ENCODE assay signal across 13 cellular contexts in the genomic region with DNA sequence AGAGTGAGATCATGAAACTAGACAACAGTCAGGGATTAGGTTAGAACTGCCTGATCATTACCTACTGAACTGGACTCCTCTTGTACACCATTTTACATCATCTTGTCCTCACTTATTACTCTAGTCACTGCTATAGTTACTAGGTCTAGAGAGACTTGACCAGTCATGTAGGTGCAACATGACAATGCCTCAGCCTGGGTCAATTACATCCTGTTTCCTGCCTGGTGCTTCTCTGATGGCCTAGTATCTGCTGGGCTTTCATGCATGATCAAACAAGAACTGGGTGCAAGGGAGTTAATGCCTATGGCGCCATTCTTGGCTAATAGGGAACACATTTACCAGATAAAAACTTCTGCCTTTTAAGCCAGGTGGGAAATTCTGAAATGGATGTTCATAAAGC. TPM values are rescaled to one million over a fixed set of nuclear protein-coding genes. Genes with fewer than 3 reads are reported as not detected.
DNase-seq lines count a peak whose midpoint lies in the region; ATAC-seq and TF ChIP-seq lines count a peak whose summit lies in the region.
"Had no signal": no experiment of that assay in that cellular context is flagged by ENCODE, and none has a peak within 500 bp of the region (broad histone marks: within the 10 kb centered on the region; RNA-seq: fewer than 3 reads in every experiment).

No MANE protein-coding gene starts in this region.

- H3K9me3 ChIP-seq in H9 (ENCODE audit: control insufficient read depth, low read depth, low read length) = no peaks in the 10 kb centered on the region
- H3K9me3 ChIP-seq in osteoblast (ENCODE audit: low read depth, low read length) = no peaks in the 10 kb centered on the region
- no peaks in the 10 kb centered on the region for H3K9me3 ChIP-seq in colonic mucosa
- H3K9me3 ChIP-seq: A549, BE2C had no signal

- H2BK15ac ChIP-seq in H9 (ENCODE audit: low read depth, low read length) (no peak overlapping the region), mesendoderm (replicated peaks; ENCODE audit: low read depth) (no peak overlapping the region)

- WGBS in H9 (ENCODE audit: extremely low coverage, insufficient read length, low lambda C conversion rate) = no CpG with 5 or more reads among the region's 1 CpG
- no CpG with 5 or more reads among the region's 1 CpG for WGBS in mesendoderm (ENCODE audit: extremely low coverage, insufficient coverage, low lambda C conversion rate)

- no peak overlapping the region for H3K27ac Mint-ChIP-seq in H9
- no peak overlapping the region for H3K27ac Mint-ChIP-seq in T-cell
- H3K27ac Mint-ChIP-seq: CD4-positive, alpha-beta memory T cell had no signal

- H3K9ac ChIP-seq in H9 (ENCODE audit: extremely low read depth, insufficient read length, low read length) (no peak overlapping the region), mesendoderm (ENCODE audit: low read length) (no peak overlapping the region), colonic mucosa (ENCODE audit: low read depth in 2 of 2, low read length in 2 of 2) (no peak overlapping the region)

- intact Hi-C loops in colonic mucosa (cut with DNase I) = no loop called here

- no peaks in the 10 kb centered on the region for H4K20me1 ChIP-seq in H9 (ENCODE audit: control insufficient read depth, insufficient read depth, insufficient read length)
- H4K20me1 ChIP-seq in osteoblast (ENCODE audit: insufficient read depth, low read length) = no peaks in the 10 kb centered on the region

- H3K79me1 ChIP-seq in H9 (ENCODE audit: insufficient read depth, low read depth, low read length, poor library complexity, severe bottlenecking) = no peaks in the 10 kb centered on the region
- H3K79me1 ChIP-seq in mesendoderm (ENCODE audit: low read length) = no peaks in the 10 kb centered on the region

- no peaks in the 10 kb centered on the region for H3K23me2 ChIP-seq in H9 (ENCODE audit: insufficient read length, low read depth, low read length, poor library complexity, severe bottlenecking)

- H2BK5ac ChIP-seq in H9 (ENCODE audit: insufficient read length, low read length) (no peak overlapping the region), mesendoderm (ENCODE audit: low read length) (no peak overlapping the region)

- H3K23ac ChIP-seq in H9 (ENCODE audit: insufficient read length, low read depth, low read length) = no peak overlapping the region
- no peak overlapping the region for H3K23ac ChIP-seq in mesendoderm (ENCODE audit: low read length)

- H3K18ac ChIP-seq in H9 (ENCODE audit: insufficient read length, low read depth, low read length) = peak overlapping the region; percentile 4
- no peak overlapping the region for H3K18ac ChIP-seq in mesendoderm (ENCODE audit: low read length)

- H3K56ac ChIP-seq in H9 (ENCODE audit: insufficient read length, low read depth, low read length) (no peak overlapping the region), mesendoderm (ENCODE audit: low read length) (no peak overlapping the region)

- H2AFZ ChIP-seq in H9 (ENCODE audit: low read length) (no peak overlapping the region), osteoblast (ENCODE audit: low read length) (no peak overlapping the region)

- no peaks in the 10 kb centered on the region for H3K79me2 ChIP-seq in H9 (ENCODE audit: insufficient read depth, low read length)
- H3K79me2 ChIP-seq in osteoblast (ENCODE audit: insufficient read depth, low read length) = no peaks in the 10 kb centered on the region
- H3K79me2 ChIP-seq in mesendoderm (ENCODE audit: control insufficient read depth, insufficient read depth, low read length) = no peaks in the 10 kb centered on the region

- no peaks in the 10 kb centered on the region for H3K36me3 ChIP-seq in osteoblast (ENCODE audit: insufficient read depth, low read length)
- no peaks in the 10 kb centered on the region for H3K36me3 ChIP-seq in mesendoderm (ENCODE audit: control insufficient read depth, insufficient read depth, low read length)
- no peaks in the 10 kb centered on the region for H3K36me3 ChIP-seq in colonic mucosa
- H3K36me3 ChIP-seq: BE2C had no signal

- POLR2A ChIA-PET in T-cell (lab: Charles Lee) = no interaction called here

- H2BK120ac ChIP-seq in H9 (ENCODE audit: low read depth, low read length, poor library complexity, severe bottlenecking) = no peak overlapping the region
- H2BK120ac ChIP-seq in mesendoderm (ENCODE audit: low read depth, low read length) = no peak overlapping the region

- no peak overlapping the region for H3T11ph ChIP-seq in H9 (ENCODE audit: low read length)

- H3K27ac ChIP-seq in H9 (ENCODE audit: insufficient read length, low read depth, low read length) (no peak overlapping the region), osteoblast (ENCODE audit: low read depth, low read length) (no peak overlapping the region), mesendoderm (ENCODE audit: low read depth, low read length) (no peak overlapping the region), colonic mucosa (no peak overlapping the region)
- H3K27ac ChIP-seq: A549, C4-2B had no signal

- no peak overlapping the region for H4K91ac ChIP-seq in H9 (ENCODE audit: insufficient read length, low read depth, low read length)

- CTCF ChIA-PET in T-cell (lab: Charles Lee) = no interaction called here

- ATAC-seq in GM18861 (IDR thresholded peaks at IDR 0.05; ENCODE audit: unreplicated experiment) = peak; percentile 52
- ATAC-seq in T-cell (replicated peaks in 1 of 4) = no peak
- ATAC-seq: A549, HCT116 had no signal

- no peak overlapping the region for H4K5ac ChIP-seq in H9 (ENCODE audit: insufficient read length, low read depth, low read length)
- no peak overlapping the region for H4K5ac ChIP-seq in mesendoderm (ENCODE audit: low read length)

- H4K8ac ChIP-seq in H9 (replicated peaks; ENCODE audit: insufficient read length, low read depth, low read length) = no peak overlapping the region
- H4K8ac ChIP-seq in mesendoderm (ENCODE audit: low read depth, low read length) = no peak overlapping the region

- no peak for TF ChIP-seq CTCF in H9 (conservative IDR thresholded peaks at IDR 0.05)
- no peak for TF ChIP-seq CTCF in epithelial cell of esophagus (IDR thresholded peaks at IDR 0.05; ENCODE audit: insufficient read depth, low read depth, low read length, missing control alignments)
- no peak for TF ChIP-seq CTCF in osteoblast (IDR thresholded peaks at IDR 0.05; ENCODE audit: extremely low read depth, low read depth, low read length)
- TF ChIP-seq CTCF in colonic mucosa (IDR thresholded peaks at IDR 0.05) = no peak

- H3K4me3 ChIP-seq in epithelial cell of esophagus (ENCODE audit: low read length) = no peak overlapping the region
- no peak overlapping the region for H3K4me3 ChIP-seq in osteoblast (ENCODE audit: insufficient read depth, low read length)
- H3K4me3 ChIP-seq in mesendoderm (ENCODE audit: low read length) = no peak overlapping the region
- H3K4me3 ChIP-seq in colonic mucosa = no peak overlapping the region
- H3K4me3 ChIP-seq: A549 had no signal

- H3K4me2 ChIP-seq in H9 (ENCODE audit: insufficient read depth, insufficient read length, low read length) (no peak overlapping the region), osteoblast (ENCODE audit: insufficient read depth, low read length) (peak overlapping the region; percentile 51), mesendoderm (ENCODE audit: low read length) (no peak overlapping the region)
- H3K4me2 ChIP-seq: A549 had no signal

- H2AK5ac ChIP-seq in H9 (ENCODE audit: insufficient read length, low read length) = no peak overlapping the region
- no peak overlapping the region for H2AK5ac ChIP-seq in mesendoderm (ENCODE audit: low read length)

- H3K14ac ChIP-seq in H9 (ENCODE audit: insufficient read depth, low read length) = no peak overlapping the region

- no peak overlapping the region for H3K4ac ChIP-seq in H9 (ENCODE audit: low read depth, low read length)
- H3K4ac ChIP-seq in mesendoderm (ENCODE audit: low read depth, low read length) = no peak overlapping the region

- peaks cover 3% of the 10 kb centered on the region in 2 experiments; a peak in 2 of 4 replicates for H3K4me1 Mint-ChIP-seq in H9
- no peaks in the 10 kb centered on the region for H3K4me1 Mint-ChIP-seq in T-cell
- H3K4me1 Mint-ChIP-seq: CD4-positive, alpha-beta memory T cell had no signal

- H3K9me3 Mint-ChIP-seq in H9 (no peaks in the 10 kb centered on the region; a peak in 1 of 5 replicates), T-cell (no peaks in the 10 kb centered on the region)

- H2BK20ac ChIP-seq in H9 (ENCODE audit: low read depth, low read length, poor library complexity, severe bottlenecking) = no peak overlapping the region

- no peaks in the 10 kb centered on the region for H3K36me3 Mint-ChIP-seq in H9 (ENCODE audit: insufficient read depth in 1 of 3, low read depth in 3 of 3)
- H3K36me3 Mint-ChIP-seq in T-cell = no peaks in the 10 kb centered on the region
- H3K36me3 Mint-ChIP-seq: CD4-positive, alpha-beta memory T cell had no signal

- no peak overlapping the region for H2BK12ac ChIP-seq in H9 (ENCODE audit: insufficient read length, low read depth, low read length)

- no peak overlapping the region for H3K4me3 Mint-ChIP-seq in H9
- H3K4me3 Mint-ChIP-seq in T-cell = no peak overlapping the region
- H3K4me3 Mint-ChIP-seq: CD4-positive, alpha-beta memory T cell had no signal

- no peaks in the 10 kb centered on the region for H3K4me1 ChIP-seq in H9 (ENCODE audit: insufficient read depth, low read length)
- peaks cover 11% of the 10 kb centered on the region for H3K4me1 ChIP-seq in osteoblast (ENCODE audit: insufficient read depth, low read length)
- no peaks in the 10 kb centered on the region for H3K4me1 ChIP-seq in mesendoderm (ENCODE audit: control insufficient read depth, low read depth, low read length)
- H3K4me1 ChIP-seq in colonic mucosa = no peaks in the 10 kb centered on the region
- H3K4me1 ChIP-seq: A549, BE2C had no signal

- H3K27me3 ChIP-seq in H9 (ENCODE audit: insufficient read depth, low read length) (no peaks in the 10 kb centered on the region), osteoblast (ENCODE audit: insufficient read depth, low read length) (no peaks in the 10 kb centered on the region), mesendoderm (ENCODE audit: insufficient read depth, low read length, poor library complexity) (no peaks in the 10 kb centered on the region), colonic mucosa (no peaks in the 10 kb centered on the region)
- H3K27me3 ChIP-seq: BE2C had no signal

- DNase-seq in H9 (no peak), epithelial cell of esophagus (ENCODE audit: low read depth) (peak; percentile 37), osteoblast (ENCODE audit: insufficient read length, low spot score, missing footprints) (no peak), mesendoderm (no peak), colonic mucosa (no peak), T-cell (no peak)
- DNase-seq: BE2C; CD4-positive, alpha-beta memory T cell; DMS79 had no signal

- H3K27me3 Mint-ChIP-seq in H9 (ENCODE audit: low read depth) (no peaks in the 10 kb centered on the region), T-cell (peaks cover 0 to 5% of the 10 kb centered on the region in 2 donors)

RNA-seq across cellular contexts. Expression of a gene that starts 39.2 kb away (rescaled TPM):
- total RNA-seq in H9 (2021) (40.1 and 52.8 TPM in 2 replicates), osteoblast (10.3 and 11.9 TPM in 2 replicates), colonic mucosa (10 to 100 TPM in 1 of 2 donors, 1 to 10 TPM in 1; 9.1 to 21.4 TPM), T-cell (10 to 100 TPM; 10.2 to 14.0 (median 12.2) TPM)
- polyA plus RNA-seq in mesendoderm (2013, experiment 1 of 2) = 20.7 TPM
- 19.0 TPM for polyA plus RNA-seq in mesendoderm (2013, experiment 2 of 2)
